Comparison of ENCODE assay signal across 8 cellular contexts in the genomic region with DNA sequence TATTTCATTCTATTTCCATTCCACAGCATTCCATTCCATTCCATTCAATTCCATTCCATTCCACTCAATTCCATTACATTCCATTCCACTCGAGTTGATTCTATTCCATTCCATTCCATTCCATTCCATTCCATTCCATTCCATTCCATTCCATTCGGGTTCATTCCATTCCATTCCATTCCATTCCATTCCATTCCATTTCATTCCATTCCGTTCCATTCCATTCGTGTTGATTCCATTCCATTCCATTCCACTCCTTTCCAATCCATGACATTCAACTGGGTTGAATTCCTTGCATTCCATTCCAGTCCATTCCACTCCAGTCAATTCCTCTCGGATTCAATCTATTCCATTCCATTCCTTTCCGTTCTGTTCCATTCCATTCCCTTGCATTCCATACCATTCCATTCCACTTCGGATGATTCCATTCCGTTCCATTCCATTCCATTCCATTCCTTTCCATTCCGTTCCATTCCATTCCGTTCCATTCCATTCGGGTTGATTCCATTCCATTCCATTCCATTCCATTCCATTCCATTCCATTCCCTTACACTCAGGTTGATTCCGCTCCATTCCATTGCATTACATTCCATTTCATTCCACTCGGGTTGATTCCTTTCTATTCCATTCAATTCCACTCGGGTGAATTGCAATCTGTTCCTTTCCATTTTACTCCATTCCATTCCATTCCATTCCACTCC.
DNase-seq lines count a peak whose midpoint lies in the region; ATAC-seq, FAIRE-seq and TF ChIP-seq lines count a peak whose summit lies in the region.
"Not testable (repeated sequence)": the region's sequence is repeated elsewhere in the genome, so short reads cannot be mapped to it uniquely, and the experiment has no call there.

No MANE protein-coding gene starts in this region.

- not testable (repeated sequence) for H3K4me3 ChIP-seq in A549; fibroblast of the aortic adventitia (ENCODE audit: low read depth, low read length); prostate gland
- peak overlapping the region in 2 of 3 donors; percentile 6 to 42 for H3K4me3 ChIP-seq in liver (ENCODE audit: low read depth in 1 of 3, low read length in 3 of 3)

- not testable (repeated sequence) for H3K36me3 ChIP-seq in liver (ENCODE audit: control insufficient read depth in 4 of 4, insufficient read depth in 3 of 4, low read depth in 1 of 4, low read length in 3 of 4); prostate gland

- H3K9me3 ChIP-seq in A549: peaks cover 30% of the 10 kb centered on the region; the same call in 2 of the 3 replicates
- peaks cover 42% of the 10 kb centered on the region for H3K9me3 ChIP-seq in T-helper 17 cell (ENCODE audit: control insufficient read depth, low read length, poor library complexity, severe bottlenecking)
- peaks cover 13 to 65% (median 52%) of the 10 kb centered on the region in 4 donors for H3K9me3 ChIP-seq in liver (ENCODE audit: control insufficient read depth in 4 of 4, low read length in 3 of 4)
- not testable (repeated sequence) for H3K9me3 ChIP-seq in prostate gland

- intact Hi-C loops in prostate gland (cut with DNase I): not testable (repeated sequence)

- not testable (repeated sequence) for H3K4me2 ChIP-seq in A549

- H3K27me3 Mint-ChIP-seq in T-helper 17 cell: not testable (repeated sequence)

- not testable (repeated sequence) for H3K9ac ChIP-seq in liver (ENCODE audit: low read depth in 1 of 2, low read length in 2 of 2)

- FAIRE-seq in A549 (lab: Jason Lieb, UNC): not testable (repeated sequence)

- 5% methylated on average over 14 of the region's 14 CpGs for WGBS in A549 (ENCODE audit: missing lambda C conversion rate)
- 60% methylated on average over 14 of the region's 14 CpGs for WGBS in liver
- 55% methylated on average over 14 of the region's 14 CpGs for WGBS in prostate gland

- not testable (repeated sequence) for TF ChIP-seq EP300 in A549 (IDR thresholded peaks at IDR 0.05)

- not testable (repeated sequence) for H3K4me1 Mint-ChIP-seq in T-helper 17 cell

- CTCF ChIA-PET in A549 (lab: Yijun Ruan, JAX): not testable (repeated sequence)

- not testable (repeated sequence) for TF ChIP-seq CTCF in A549 (IDR thresholded peaks at IDR 0.05); fibroblast of the aortic adventitia (IDR thresholded peaks at IDR 0.05; ENCODE audit: insufficient read depth, low read length); liver (IDR thresholded peaks at IDR 0.05; ENCODE audit: low read depth, low read length, missing input control); prostate gland (IDR thresholded peaks at IDR 0.05)

- ATAC-seq in A549 (peak; percentile 31 to 42; a peak in 4 of 6 replicates), GM19395 (IDR thresholded peaks at IDR 0.05; ENCODE audit: unreplicated experiment) (peak; percentile 33), HG02678 (IDR thresholded peaks at IDR 0.05; ENCODE audit: unreplicated experiment) (peak; percentile 18), HG03175 (IDR thresholded peaks at IDR 0.05; ENCODE audit: unreplicated experiment) (peak; percentile 19), T-helper 17 cell (peak; percentile 28)

- H3K4me3 Mint-ChIP-seq in T-helper 17 cell: not testable (repeated sequence)

- not testable (repeated sequence) for H3K27ac Mint-ChIP-seq in T-helper 17 cell

- H3K4me1 ChIP-seq in A549; liver (ENCODE audit: control insufficient read depth in 4 of 4, insufficient read depth in 4 of 4, low read length in 3 of 4); prostate gland (replicated peaks): not testable (repeated sequence)

- not testable (repeated sequence) for TF ChIP-seq POLR2A in A549 (IDR thresholded peaks at IDR 0.05; ENCODE audit: low read length); prostate gland (IDR thresholded peaks at IDR 0.05)

- H3K36me3 Mint-ChIP-seq in T-helper 17 cell (ENCODE audit: low read depth): peaks cover 16% of the 10 kb centered on the region

- not testable (repeated sequence) for H3K27ac ChIP-seq in A549; liver (ENCODE audit: low read depth in 1 of 2, low read length in 2 of 2); prostate gland

- not testable (repeated sequence) for TF ChIP-seq RAD21 in A549 (conservative IDR thresholded peaks at IDR 0.05 in 1 of 2, IDR thresholded peaks at IDR 0.05 in 1 of 2); liver (IDR thresholded peaks at IDR 0.05)

- not testable (repeated sequence) for DNase-seq in A549 (ENCODE audit: low read depth in 1 of 2, low spot score in 1 of 2); T-helper 17 cell
- DNase-seq in fibroblast of the aortic adventitia (ENCODE audit: low read depth): peak; percentile 9
- peak; percentile 55 for DNase-seq in prostate gland (ENCODE audit: low spot score)

- H3K27me3 ChIP-seq in liver (ENCODE audit: control insufficient read depth in 4 of 4, insufficient read depth in 4 of 4, low read length in 3 of 4); prostate gland (replicated peaks; ENCODE audit: insufficient read depth): not testable (repeated sequence)

- POLR2A ChIA-PET in A549 (lab: Yijun Ruan, JAX): not testable (repeated sequence)
